In genomic region chr2:158459161-158460003, GRCh38 we compare ENCODE assay signal across 10 cellular contexts. TPM values are rescaled to one million over a fixed set of nuclear protein-coding genes. Genes with fewer than 3 reads are reported as not detected.
DNase-seq lines count a peak whose midpoint lies in the region; ATAC-seq and TF ChIP-seq lines count a peak whose summit lies in the region.
"Had no signal": no experiment of that assay in that cellular context is flagged by ENCODE, and none has a peak within 500 bp of the region (broad histone marks: within the 10 kb centered on the region; RNA-seq: fewer than 3 reads in every experiment).

No MANE protein-coding gene starts in this region.

- 0 out of 2 replicates have a peak overlapping the region, but pooled peaks have one; percentile 90 for H3K4me2 ChIP-seq in OCI-LY3 (ENCODE audit: low read length)

- no peak overlapping the region for H3K27ac ChIP-seq in OCI-LY3 (ENCODE audit: low read length)

- H3K79me2 ChIP-seq in OCI-LY3 (ENCODE audit: low read length), result peaks cover 69% of the 10 kb centered on the region

- DNase-seq in NCI-H510A treated with DMSO at 0.1 percent for 48 hours (lab: John Stamatoyannopoulos, UW) (peak; percentile 14), NCI-H510A (lab: John Stamatoyannopoulos, UW) (no peak), epithelial cell of proximal tubule (ENCODE audit: low read depth) (no peak), renal cortical epithelial cell (ENCODE audit: low read depth) (peak; percentile 49), omental fat pad (ENCODE audit: low spot score) (no peak)
- DNase-seq: NCI-H187 had no signal

- no peak for TF ChIP-seq CTCF in OCI-LY3 (IDR thresholded peaks at IDR 0.05; ENCODE audit: low read depth, low read length)
- TF ChIP-seq CTCF in epithelial cell of proximal tubule (conservative IDR thresholded peaks at IDR 0.05; ENCODE audit: low read depth, low read length), result no peak
- no peak for TF ChIP-seq CTCF in omental fat pad (IDR thresholded peaks at IDR 0.05)

- peaks cover 52% of the 10 kb centered on the region for H4K20me1 ChIP-seq in OCI-LY3 (ENCODE audit: insufficient read depth, low read length)

- H3K4me3 ChIP-seq in OCI-LY3 (ENCODE audit: low read length), result no peak overlapping the region
- peak overlapping the region; percentile 90 for H3K4me3 ChIP-seq in epithelial cell of proximal tubule (ENCODE audit: low read depth, low read length)

- H2AFZ ChIP-seq in OCI-LY3 (ENCODE audit: low read depth, low read length), result no peak overlapping the region

- H3K36me3 ChIP-seq in OCI-LY3 (replicated peaks; ENCODE audit: low read depth, low read length), result no peaks in the 10 kb centered on the region

- H3K4me1 ChIP-seq in OCI-LY3 (ENCODE audit: low read length), result peaks cover 36% of the 10 kb centered on the region

- no peak overlapping the region for H3K9ac ChIP-seq in OCI-LY3 (ENCODE audit: low read length)

- H3K27me3 ChIP-seq in OCI-LY3 (ENCODE audit: low read depth, low read length), result peaks cover 3% of the 10 kb centered on the region; the same call in 1 of the 2 replicates

- ATAC-seq in HG03095 (IDR thresholded peaks at IDR 0.05; ENCODE audit: unreplicated experiment), result no peak
- no peak for ATAC-seq in HG03108 (IDR thresholded peaks at IDR 0.05; ENCODE audit: unreplicated experiment)
- ATAC-seq in omental fat pad (ENCODE audit: low FRiP score), result no peak

- H3K9me3 ChIP-seq in OCI-LY3 (ENCODE audit: insufficient read depth, low read length), result no peaks in the 10 kb centered on the region

RNA-seq across cellular contexts. Expression of gene PKP4, which starts 2.6 kb away (rescaled TPM):
- total RNA-seq in epithelial cell of proximal tubule, result 39.3 and 41.0 TPM in 2 replicates
- total RNA-seq in renal cortical epithelial cell, result 45.3 and 149 TPM in 2 replicates
- 10 to 100 TPM; 25.8 to 96.9 (median 56.2) TPM for total RNA-seq in omental fat pad

RNA-seq across cellular contexts. Expression of gene CCDC148, which starts 2.8 kb away (rescaled TPM):
- 0.86 and 1.2 TPM in 2 replicates for total RNA-seq in epithelial cell of proximal tubule
- 4.9 and 16.0 TPM in 2 replicates for total RNA-seq in renal cortical epithelial cell
- total RNA-seq in omental fat pad, result under 1 TPM in 1 of 4 donors, not detected in 3; 0.48 TPM
- total RNA-seq: activated CD8-positive, alpha-beta memory T cell treated with anti-CD3 and anti-CD28 coated beads for 36 hours had no signal

Comparison
In these comparisons a context has a peak if more than half of its experiments do, and no peak if none do; other contexts are left out.
1. DNase-seq: peak in NCI-H510A treated with DMSO at 0.1 percent for 48 hours (single experiment) and renal cortical epithelial cell (single experiment); none in NCI-H510A (single experiment), epithelial cell of proximal tubule (single experiment) and omental fat pad (single experiment).